In the genomic region with DNA sequence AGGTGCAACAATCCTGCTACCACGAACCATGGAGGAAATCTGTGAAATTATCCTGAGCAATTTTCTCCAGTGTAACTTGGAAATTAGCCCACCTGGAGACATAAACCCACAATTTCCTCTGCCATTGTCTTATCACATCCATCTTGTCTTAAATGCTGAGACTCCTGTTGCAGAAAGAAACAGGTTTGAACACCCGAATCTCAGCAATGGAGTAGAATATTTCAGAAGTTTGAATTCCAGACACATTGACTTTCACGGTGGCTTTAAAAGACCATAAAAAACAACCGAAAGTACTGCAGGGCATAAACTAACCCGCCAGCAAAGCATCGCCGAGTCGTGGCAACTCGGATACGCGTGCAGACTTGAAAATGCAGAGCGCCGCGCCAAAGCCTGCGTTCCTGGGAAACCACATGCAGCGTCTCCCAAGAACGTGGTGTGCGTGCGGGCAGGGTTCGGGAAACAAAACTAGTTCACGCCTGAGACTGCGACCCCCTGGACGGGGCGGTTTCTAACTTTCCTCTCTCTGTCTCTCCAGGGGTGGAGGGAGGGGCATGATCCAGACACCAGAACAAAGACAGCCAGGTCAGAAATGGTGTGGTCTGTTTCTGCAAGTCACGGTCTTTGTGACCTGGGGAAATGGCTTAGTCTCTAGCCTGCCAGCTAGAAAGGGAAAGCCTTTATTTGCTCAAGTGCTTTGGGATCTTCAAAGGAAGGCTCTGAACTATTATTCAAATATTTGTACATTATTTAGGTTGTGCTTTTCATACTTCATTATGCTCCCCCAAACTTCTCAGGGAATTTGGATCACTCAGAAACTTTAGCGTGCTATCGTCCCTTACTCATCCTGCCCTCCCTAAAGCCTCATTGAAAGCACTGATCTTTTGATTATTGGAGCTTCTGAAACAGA, we compare ENCODE assay signal across 8 cellular contexts. TPM values are rescaled to one million over a fixed set of nuclear protein-coding genes. Genes with fewer than 3 reads are reported as not detected.
DNase-seq lines count a peak whose midpoint lies in the region; ATAC-seq lines count a peak whose summit lies in the region.

No MANE protein-coding gene starts in this region.

- no peaks in the 10 kb centered on the region for H3K9me3 ChIP-seq in CD8-positive, alpha-beta memory T cell (ENCODE audit: low read length)

- H3K4me1 Mint-ChIP-seq in CD8-positive, alpha-beta memory T cell, result peaks cover 10 to 14% (median 11%) of the 10 kb centered on the region in 3 donors
- H3K4me1 Mint-ChIP-seq in activated T-cell treated with anti-CD3 and anti-CD28 coated beads, Interleukin-2, amount 50 U/mL, for 72 hours (ENCODE audit: low read depth), result peaks cover 12% of the 10 kb centered on the region

- peak overlapping the region in 6 of 7 donors; percentile 28 to 73 (median 50) for H3K4me3 Mint-ChIP-seq in CD8-positive, alpha-beta memory T cell
- peak overlapping the region; percentile 58 to 74 for H3K4me3 Mint-ChIP-seq in activated T-cell treated with anti-CD3 and anti-CD28 coated beads, Interleukin-2, amount 50 U/mL, for 72 hours

- H3K4me3 ChIP-seq in CD8-positive, alpha-beta memory T cell (ENCODE audit: low read length), result no peak overlapping the region

- POLR2A ChIA-PET in CD8-positive, alpha-beta memory T cell (lab: Charles Lee), result no interaction called here

- no peaks in the 10 kb centered on the region for H3K36me3 ChIP-seq in CD8-positive, alpha-beta memory T cell (ENCODE audit: insufficient read depth, low read length)

- DNase-seq in CD8-positive, alpha-beta memory T cell, result no peak
- DNase-seq in HK-2 (ENCODE audit: unreplicated experiment) (peak; percentile 18), Right ventricle myocardium superior (peak; percentile 67), pons (ENCODE audit: low spot score) (peak; percentile 7), NCI-H2107 treated with DMSO at 0.1 percent for 48 hours (lab: John Stamatoyannopoulos, UW; ENCODE audit: unreplicated experiment) (no peak)
- peak in 1 of 2 donors; percentile 4 for DNase-seq in activated T-cell treated with anti-CD3 and anti-CD28 coated beads, Interleukin-2, amount 50 U/mL, for 72 hours

- H3K4me1 ChIP-seq in CD8-positive, alpha-beta memory T cell (ENCODE audit: insufficient read depth, low read length), result no peaks in the 10 kb centered on the region

- no peak overlapping the region for H3K27ac Mint-ChIP-seq in CD8-positive, alpha-beta memory T cell
- H3K27ac Mint-ChIP-seq in activated T-cell treated with anti-CD3 and anti-CD28 coated beads, Interleukin-2, amount 50 U/mL, for 72 hours, result no peak overlapping the region

- peaks cover 0 to 3% (median 0%) of the 10 kb centered on the region in 5 donors for H3K9me3 Mint-ChIP-seq in CD8-positive, alpha-beta memory T cell
- H3K9me3 Mint-ChIP-seq in activated T-cell treated with anti-CD3 and anti-CD28 coated beads, Interleukin-2, amount 50 U/mL, for 72 hours, result no peaks in the 10 kb centered on the region

- H3K27ac ChIP-seq in CD8-positive, alpha-beta memory T cell (ENCODE audit: low read depth, low read length), result no peak overlapping the region

- peaks cover 11 to 53% of the 10 kb centered on the region in 2 donors for H3K27me3 Mint-ChIP-seq in CD8-positive, alpha-beta memory T cell
- peaks cover 48% of the 10 kb centered on the region for H3K27me3 Mint-ChIP-seq in activated T-cell treated with anti-CD3 and anti-CD28 coated beads, Interleukin-2, amount 50 U/mL, for 72 hours (ENCODE audit: low read depth)

- intact Hi-C loops in Right ventricle myocardium superior (cut with DNase I), result no loop called here

- peaks cover 11% of the 10 kb centered on the region for H3K27me3 ChIP-seq in CD8-positive, alpha-beta memory T cell (ENCODE audit: insufficient read depth, low read length, poor library complexity, severe bottlenecking)

- CTCF ChIA-PET in CD8-positive, alpha-beta memory T cell (lab: Charles Lee), result no interaction called here

- no peaks in the 10 kb centered on the region for H3K36me3 Mint-ChIP-seq in CD8-positive, alpha-beta memory T cell
- no peaks in the 10 kb centered on the region for H3K36me3 Mint-ChIP-seq in activated T-cell treated with anti-CD3 and anti-CD28 coated beads, Interleukin-2, amount 50 U/mL, for 72 hours (ENCODE audit: insufficient read depth in 2 of 2)

- ATAC-seq in activated T-cell treated with anti-CD3 and anti-CD28 coated beads, Interleukin-2, amount 50 U/mL, for 72 hours (replicated peaks in 1 of 2), result no peak
- peak; percentile 70 for ATAC-seq in Right ventricle myocardium superior (ENCODE audit: poor library complexity)
- ATAC-seq in GM18519 (IDR thresholded peaks at IDR 0.05; ENCODE audit: low FRiP score, unreplicated experiment), result no peak
- no peak for ATAC-seq in HG03095 (IDR thresholded peaks at IDR 0.05; ENCODE audit: unreplicated experiment)

RNA-seq across cellular contexts. Expression of a gene that starts 26.9 kb away (rescaled TPM):
- total RNA-seq in CD8-positive, alpha-beta memory T cell, result 1 to 10 TPM; 3.5 to 4.2 TPM
- polyA plus RNA-seq in CD8-positive, alpha-beta memory T cell, result 0.22 TPM
- total RNA-seq in activated T-cell treated with anti-CD3 and anti-CD28 coated beads, Interleukin-2, amount 50 U/mL, for 72 hours, result 1 to 10 TPM; 6.0 to 7.6 TPM
- total RNA-seq in Right ventricle myocardium superior, result 16.1 TPM

Comparison
In these comparisons a context has a peak if more than half of its experiments do, and no peak if none do; other contexts are left out.
1. DNase-seq: peak in HK-2 (single experiment), Right ventricle myocardium superior (single experiment) and pons (single experiment); none in CD8-positive, alpha-beta memory T cell (0 of 5) and NCI-H2107 treated with DMSO at 0.1 percent for 48 hours (single experiment).